8 cellular contexts compared by ENCODE assay signal in the genomic region with DNA sequence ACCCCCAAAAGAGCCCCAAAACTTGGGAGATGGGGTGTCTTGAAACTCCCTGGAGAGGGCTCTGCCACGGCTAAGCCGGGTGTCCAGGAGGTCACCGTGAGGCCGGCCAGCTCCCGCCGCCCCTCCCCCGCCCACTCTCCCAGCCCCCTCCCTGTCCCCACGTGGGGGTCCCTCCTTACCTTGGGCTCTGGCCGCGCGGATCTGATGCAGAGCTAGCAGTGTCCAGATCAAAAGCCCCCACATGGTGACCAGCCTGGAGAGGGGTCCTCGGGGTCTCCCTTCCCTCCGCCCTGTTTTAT. TPM values are rescaled to one million over a fixed set of nuclear protein-coding genes. Genes with fewer than 3 reads are reported as not detected.
DNase-seq lines count a peak whose midpoint lies in the region; ATAC-seq and TF ChIP-seq lines count a peak whose summit lies in the region.

No MANE protein-coding gene starts in this region.

- no peak overlapping the region for H2AFZ ChIP-seq in PC-3 (ENCODE audit: low read length)

- no peak overlapping the region for H3K23ac ChIP-seq in mesendoderm (ENCODE audit: low read length)

- no peak overlapping the region for H2AK5ac ChIP-seq in mesendoderm (ENCODE audit: low read length)

- intact Hi-C loops in PC-3 (cut with micrococcal nuclease) = no loop called here

- H4K5ac ChIP-seq in mesendoderm (ENCODE audit: low read length) = no peak overlapping the region

- H3K4me1 Mint-ChIP-seq in activated CD4-positive, alpha-beta T cell treated with anti-CD3 and anti-CD28 coated beads, Interleukin-2, amount 10 ng/mL, durations not matched to agents 7 days and 5 days = peaks cover 22% of the 10 kb centered on the region

- no peaks in the 10 kb centered on the region for H3K9me3 Mint-ChIP-seq in activated CD4-positive, alpha-beta T cell treated with anti-CD3 and anti-CD28 coated beads, Interleukin-2, amount 10 ng/mL, durations not matched to agents 7 days and 5 days

- H3K4me2 ChIP-seq in mesendoderm (ENCODE audit: low read length) = peak overlapping the region; percentile 80
- no peak overlapping the region for H3K4me2 ChIP-seq in PC-3 (ENCODE audit: low read length)

- H3K27ac ChIP-seq in mesendoderm (ENCODE audit: low read depth, low read length) (no peak overlapping the region), suprapubic skin (no peak overlapping the region), PC-3 (ENCODE audit: low read length) (no peak overlapping the region)

- H3K4me3 Mint-ChIP-seq in activated CD4-positive, alpha-beta T cell treated with anti-CD3 and anti-CD28 coated beads, Interleukin-2, amount 10 ng/mL, durations not matched to agents 7 days and 5 days = peak overlapping the region; percentile 80

- H3F3A ChIP-seq in PC-3 (ENCODE audit: low read length, unreplicated experiment) = no peaks in the 10 kb centered on the region

- no peak for DNase-seq in activated CD4-positive, alpha-beta T cell treated with anti-CD3 and anti-CD28 coated beads, Interleukin-2, amount 10 ng/mL, durations not matched to agents 7 days and 5 days
- no peak for DNase-seq in activated CD4-positive, alpha-beta T cell treated with anti-CD3 and anti-CD28 coated beads, Interleukin-2, amount 50 U/mL, for 4 hours
- DNase-seq in astrocyte of the cerebellum (ENCODE audit: low read depth) (no peak), mesendoderm (no peak), suprapubic skin (ENCODE audit: low spot score in 2 of 2) (no peak), cerebellar cortex (ENCODE audit: low spot score) (no peak), PC-3 (no peak)

- no peaks in the 10 kb centered on the region for H3K9me3 ChIP-seq in suprapubic skin
- no peaks in the 10 kb centered on the region for H3K9me3 ChIP-seq in PC-3 (ENCODE audit: low read length)

- no peak for TF ChIP-seq POLR2A in suprapubic skin (IDR thresholded peaks at IDR 0.05)

- in situ Hi-C loops in astrocyte of the cerebellum (cut with HindIII; ENCODE audit: low sequenced_read_pairs) = no loop called here

- H3K36me3 ChIP-seq in mesendoderm (ENCODE audit: control insufficient read depth, insufficient read depth, low read length) (peaks cover 2% of the 10 kb centered on the region), suprapubic skin (no peaks in the 10 kb centered on the region), PC-3 (ENCODE audit: low read depth, low read length) (no peaks in the 10 kb centered on the region)

- no TSS peak for BruUV-seq in PC-3 (replicated peaks; lab: Mats Ljungman, UMichigan)

- peak overlapping the region; percentile 17 for H2BK120ac ChIP-seq in mesendoderm (ENCODE audit: low read depth, low read length)

- no peak overlapping the region for H2BK5ac ChIP-seq in mesendoderm (ENCODE audit: low read length)

- CTCF ChIA-PET in activated CD4-positive, alpha-beta T cell treated with anti-CD3 and anti-CD28 coated beads, Interleukin-2, amount 10 ng/mL, durations not matched to agents 7 days and 5 days (lab: Charles Lee) = interaction anchor here (1.6 to 1.7 kb wide), 2 partner anchors 11 to 15 kb away, joined by 5 to 6 read pairs; no protein-coding TSS in a partner anchor
- CTCF ChIA-PET in PC-3 (lab: Charles Lee) = no interaction called here

- POLR2A ChIA-PET in activated CD4-positive, alpha-beta T cell treated with anti-CD3 and anti-CD28 coated beads, Interleukin-2, amount 10 ng/mL, durations not matched to agents 7 days and 5 days (lab: Charles Lee) = no interaction called here
- POLR2A ChIA-PET in PC-3 (lab: Charles Lee; ENCODE audit: unreplicated experiment) = no interaction called here

- peak overlapping the region; percentile 64 for H3K4ac ChIP-seq in mesendoderm (ENCODE audit: low read depth, low read length)

- peaks cover 4% of the 10 kb centered on the region for H3K79me1 ChIP-seq in mesendoderm (ENCODE audit: low read length)

- peaks cover 39% of the 10 kb centered on the region for H3K27me3 Mint-ChIP-seq in activated CD4-positive, alpha-beta T cell treated with anti-CD3 and anti-CD28 coated beads, Interleukin-2, amount 10 ng/mL, durations not matched to agents 7 days and 5 days

- H3K4me1 ChIP-seq in mesendoderm (ENCODE audit: control insufficient read depth, low read depth, low read length) = no peaks in the 10 kb centered on the region
- H3K4me1 ChIP-seq in suprapubic skin = peaks cover 34% of the 10 kb centered on the region
- H3K4me1 ChIP-seq in PC-3 (ENCODE audit: insufficient read depth, low read length) = no peaks in the 10 kb centered on the region

- TF ChIP-seq CTCF in astrocyte of the cerebellum (IDR thresholded peaks at IDR 0.05; ENCODE audit: low read depth, low read length, missing control alignments) (no peak), suprapubic skin (IDR thresholded peaks at IDR 0.05) (no peak), PC-3 (conservative IDR thresholded peaks at IDR 0.05; ENCODE audit: low read depth, low read length) (no peak)

- peak overlapping the region; percentile 21 for H2BK15ac ChIP-seq in mesendoderm (replicated peaks; ENCODE audit: low read depth)

- peak overlapping the region; percentile 78 for H3K9ac ChIP-seq in mesendoderm (ENCODE audit: low read length)
- no peak overlapping the region for H3K9ac ChIP-seq in PC-3 (ENCODE audit: low read length)

- no CpG with 5 or more reads among the region's 13 CpGs for WGBS in mesendoderm (ENCODE audit: extremely low coverage, insufficient coverage, low lambda C conversion rate)
- 0% methylated on average over 11 of the region's 13 CpGs for WGBS in suprapubic skin

- H4K20me1 ChIP-seq in PC-3 (ENCODE audit: low read length) = no peaks in the 10 kb centered on the region

- H3K4me3 ChIP-seq in astrocyte of the cerebellum (ENCODE audit: low read depth, low read length) = peak overlapping the region; percentile 43
- peak overlapping the region; percentile 78 for H3K4me3 ChIP-seq in mesendoderm (ENCODE audit: low read length)
- H3K4me3 ChIP-seq in suprapubic skin = peak overlapping the region; percentile 52
- no peak overlapping the region for H3K4me3 ChIP-seq in PC-3 (ENCODE audit: low read length)

- no peak for TF ChIP-seq EP300 in suprapubic skin (IDR thresholded peaks at IDR 0.05)

- H3K27me3 ChIP-seq in mesendoderm (ENCODE audit: insufficient read depth, low read length, poor library complexity) = no peaks in the 10 kb centered on the region
- H3K27me3 ChIP-seq in suprapubic skin = peaks cover 91% of the 10 kb centered on the region
- H3K27me3 ChIP-seq in PC-3 (ENCODE audit: low read length) = peaks cover 91% of the 10 kb centered on the region

- peak overlapping the region; percentile 91 for H3K56ac ChIP-seq in mesendoderm (ENCODE audit: low read length)

- no peak overlapping the region for H3K27ac Mint-ChIP-seq in activated CD4-positive, alpha-beta T cell treated with anti-CD3 and anti-CD28 coated beads, Interleukin-2, amount 10 ng/mL, durations not matched to agents 7 days and 5 days

- H4K8ac ChIP-seq in mesendoderm (ENCODE audit: low read depth, low read length) = no peak overlapping the region

- no peaks in the 10 kb centered on the region for H3K9me2 ChIP-seq in PC-3 (replicated peaks; ENCODE audit: low read length)

- peaks cover 6% of the 10 kb centered on the region for H3K79me2 ChIP-seq in mesendoderm (ENCODE audit: control insufficient read depth, insufficient read depth, low read length)
- no peaks in the 10 kb centered on the region for H3K79me2 ChIP-seq in PC-3 (ENCODE audit: low read length)

- ATAC-seq in GM21360 (IDR thresholded peaks at IDR 0.05; ENCODE audit: unreplicated experiment) = no peak
- ATAC-seq in PC-3 = no peak

- peak overlapping the region; percentile 85 for H3K18ac ChIP-seq in mesendoderm (ENCODE audit: low read length)

- H3K36me3 Mint-ChIP-seq in activated CD4-positive, alpha-beta T cell treated with anti-CD3 and anti-CD28 coated beads, Interleukin-2, amount 10 ng/mL, durations not matched to agents 7 days and 5 days (ENCODE audit: low read depth) = no peaks in the 10 kb centered on the region

RNA-seq across cellular contexts. Expression of gene SDK2, which starts 0.5 kb away (rescaled TPM):
- 10 to 100 TPM; 10.5 to 11.9 TPM for total RNA-seq in activated CD4-positive, alpha-beta T cell treated with anti-CD3 and anti-CD28 coated beads, Interleukin-2, amount 10 ng/mL, durations not matched to agents 7 days and 5 days
- 1.1 TPM for polyA plus RNA-seq in mesendoderm (2013, experiment 1 of 2)
- 1.3 TPM for polyA plus RNA-seq in mesendoderm (2013, experiment 2 of 2)
- total RNA-seq in suprapubic skin (1 to 10 TPM; 1.4 to 6.8 (median 3.3) TPM), PC-3 (2014; rRNA removed) (0.07 TPM in 1 of 2 replicates, not detected in the other)
